In genomic region chr20:25033250-25033940, GRCh38 we compare ENCODE assay signal across 8 cellular contexts. TPM values are rescaled to one million over a fixed set of nuclear protein-coding genes. Genes with fewer than 3 reads are reported as not detected.
DNase-seq lines count a peak whose midpoint lies in the region; ATAC-seq and TF ChIP-seq lines count a peak whose summit lies in the region.

No MANE protein-coding gene starts in this region.

- peaks cover 7 to 19% of the 10 kb centered on the region in 2 donors for H3K36me3 ChIP-seq in mucosa of rectum (ENCODE audit: control insufficient read depth in 2 of 2, insufficient read depth in 2 of 2, low read length in 2 of 2)

- peak overlapping the region; percentile 22 for H3K4me3 Mint-ChIP-seq in type B pancreatic cell

- H3K4me3 ChIP-seq in choroid plexus epithelial cell (ENCODE audit: low read depth, low read length) (no peak overlapping the region), mucosa of rectum (ENCODE audit: low read length in 2 of 2) (no peak overlapping the region)

- DNase-seq in NCI-H82 (lab: John Stamatoyannopoulos, UW) (peak; percentile 62), NCI-H82 treated with DMSO at 0.1 percent for 48 hours (lab: John Stamatoyannopoulos, UW; ENCODE audit: unreplicated experiment) (no peak), choroid plexus epithelial cell (ENCODE audit: low read depth) (peak; percentile 27), type B pancreatic cell (ENCODE audit: extremely low spot score, unreplicated experiment) (no peak), epidermal melanocyte (ENCODE audit: insufficient read length, low spot score) (no peak), left lobe of liver (ENCODE audit: low spot score) (no peak)
- no peak for DNase-seq in stimulated activated CD4-positive, alpha-beta T cell treated with anti-CD3 and anti-CD28 coated beads, Interleukin-4, amount 100 ng/mL, for 1 hour

- peak overlapping the region; percentile 26 to 40 for H3K27ac ChIP-seq in mucosa of rectum (ENCODE audit: low read depth in 2 of 2, low read length in 2 of 2)

- no peaks in the 10 kb centered on the region for H3K9me3 Mint-ChIP-seq in type B pancreatic cell

- no peak for ATAC-seq in left lobe of liver

- no peaks in the 10 kb centered on the region for H3K36me3 Mint-ChIP-seq in type B pancreatic cell

- peaks cover 26% of the 10 kb centered on the region for H3K4me1 Mint-ChIP-seq in type B pancreatic cell (ENCODE audit: unreplicated experiment)

- no peaks in the 10 kb centered on the region for H3K9me3 ChIP-seq in mucosa of rectum (ENCODE audit: control insufficient read depth in 2 of 2, low read length in 2 of 2)

- peak overlapping the region in 1 of 2 donors; percentile 15 for H3K9ac ChIP-seq in mucosa of rectum (ENCODE audit: low read depth in 1 of 2, low read length in 2 of 2)

- H3K27me3 ChIP-seq in mucosa of rectum (ENCODE audit: control insufficient read depth in 2 of 2, insufficient read depth in 2 of 2, low read length in 2 of 2): no peaks in the 10 kb centered on the region

- H3K4me1 ChIP-seq in mucosa of rectum (ENCODE audit: control insufficient read depth in 2 of 2, insufficient read depth in 2 of 2, low read length in 2 of 2): peaks cover 47 to 50% of the 10 kb centered on the region in 2 donors

- H3K27me3 Mint-ChIP-seq in type B pancreatic cell: no peaks in the 10 kb centered on the region

- TF ChIP-seq CTCF in choroid plexus epithelial cell (conservative IDR thresholded peaks at IDR 0.05; ENCODE audit: low read depth, low read length) (no peak), type B pancreatic cell (conservative IDR thresholded peaks at IDR 0.05) (no peak)

- peak overlapping the region; percentile 53 for H3K27ac Mint-ChIP-seq in type B pancreatic cell

RNA-seq across cellular contexts. Expression of gene ACSS1, which starts 24.5 kb away (rescaled TPM):
- 22.2 and 27.5 TPM in 2 replicates for total RNA-seq in type B pancreatic cell (ENCODE audit: low replicate concordance)
- total RNA-seq in left lobe of liver: 9.9 TPM

RNA-seq across cellular contexts. Expression of gene APMAP, which starts 40.8 kb away (rescaled TPM):
- total RNA-seq in type B pancreatic cell (ENCODE audit: low replicate concordance): 71.6 and 72.8 TPM in 2 replicates
- 180 TPM for total RNA-seq in left lobe of liver

RNA-seq across cellular contexts. Expression of gene VSX1, which starts 48.5 kb away (rescaled TPM):
- not detected in 2 replicates for total RNA-seq in type B pancreatic cell (ENCODE audit: low replicate concordance)
- 0.18 TPM for total RNA-seq in left lobe of liver

Comparison
In these comparisons a context has a peak if more than half of its experiments do, and no peak if none do; other contexts are left out.
1. DNase-seq: peak in NCI-H82 (single experiment) and choroid plexus epithelial cell (single experiment); none in NCI-H82 treated with DMSO at 0.1 percent for 48 hours (single experiment), type B pancreatic cell (single experiment), epidermal melanocyte (single experiment), left lobe of liver (single experiment) and stimulated activated CD4-positive, alpha-beta T cell treated with anti-CD3 and anti-CD28 coated beads, Interleukin-4, amount 100 ng/mL, for 1 hour (single experiment).